ENCODE assay signal across 24 cellular contexts in the genomic region with DNA sequence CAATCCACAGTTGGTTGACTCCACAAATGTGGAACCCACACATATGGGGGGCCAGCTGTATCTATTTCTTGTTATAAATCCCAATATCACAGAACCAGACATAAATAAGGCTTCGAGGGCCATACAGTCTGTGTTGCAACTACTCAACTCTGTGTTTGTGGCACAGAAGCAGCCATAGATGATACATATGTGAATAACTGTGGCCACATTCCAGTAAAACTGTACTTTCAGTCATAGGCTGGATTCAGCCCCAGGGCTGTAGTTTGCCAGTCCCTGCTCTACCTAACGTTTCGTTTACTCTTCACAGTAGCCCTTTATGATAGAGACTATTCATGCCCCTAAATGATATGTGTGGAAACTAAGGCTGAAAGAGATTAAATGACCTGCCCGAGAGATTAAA. TPM values are rescaled to one million over a fixed set of nuclear protein-coding genes. Genes with fewer than 3 reads are reported as not detected.
A peak's percentile ranks its signal among the peaks of the same experiment; 100 is the strongest.
DNase-seq lines count a peak whose midpoint lies in the region; ATAC-seq, FAIRE-seq and TF ChIP-seq lines count a peak whose summit lies in the region.
"Had no signal": no experiment of that assay in that cellular context is flagged by ENCODE, and none has a peak within 500 bp of the region (broad histone marks: within the 10 kb centered on the region; RNA-seq: fewer than 3 reads in every experiment).

No MANE protein-coding gene starts in this region.

- no peak for TF ChIP-seq CTCF in HepG2 (CRISPR knock-in tag; IDR thresholded peaks at IDR 0.05)
- no peak for TF ChIP-seq CTCF in right lobe of liver (IDR thresholded peaks at IDR 0.05)
- TF ChIP-seq CTCF in PC-3 (conservative IDR thresholded peaks at IDR 0.05; ENCODE audit: low read depth, low read length), result no peak

- H3K4me2 ChIP-seq in HepG2 (ENCODE audit: low read depth, low read length), result peak overlapping the region; percentile 38; the same call in 1 of the 2 replicates
- no peak overlapping the region for H3K4me2 ChIP-seq in PC-3 (ENCODE audit: low read length)

- CTCF ChIA-PET in HepG2 (lab: Yijun Ruan, JAX; ENCODE audit: low intra/inter-chr PET ratio, low total read pairs), result no interaction called here
- CTCF ChIA-PET in PC-3 (lab: Charles Lee), result no interaction called here

- no peak for FAIRE-seq in HepG2 (lab: Jason Lieb, UNC)
- FAIRE-seq: A204.1, H54, RCC 7860 had no signal

- POLR2A ChIA-PET in HepG2 (lab: Yijun Ruan, JAX), result no interaction called here
- POLR2A ChIA-PET in PC-3 (lab: Charles Lee; ENCODE audit: unreplicated experiment), result no interaction called here

- DNase-seq in HepG2 (ENCODE audit: low spot score) (no peak), right lobe of liver (no peak), PC-3 (peak; percentile 40), NCI-H1105 (lab: John Stamatoyannopoulos, UW) (no peak)
- DNase-seq in stimulated activated effector memory CD8-positive, alpha-beta T cell treated with anti-CD3 and anti-CD28 coated beads, Interleukin-12 subunit alpha, Interleukin-12 subunit beta, amount 100 ng/mL, for 72 hours (ENCODE audit: low spot score in 2 of 2), result no peak
- DNase-seq in central memory CD4-positive, alpha-beta T cell, result no peak
- DNase-seq: CD8-positive, alpha-beta memory T cell; KBM-7; MM.1S; NCI-H1048; NCI-H1436 treated with DMSO at 0.1 percent for 48 hours; NCI-H2029 treated with DMSO at 0.1 percent for 48 hours; NCI-H226; NCI-H510A treated with DMSO at 0.1 percent for 48 hours; NCI-H774 had no signal

- H3K9me3 ChIP-seq in HepG2 (ENCODE audit: low read length) (no peaks in the 10 kb centered on the region), right lobe of liver (no peaks in the 10 kb centered on the region), PC-3 (ENCODE audit: low read length) (no peaks in the 10 kb centered on the region)

- no peaks in the 10 kb centered on the region for H3K36me3 ChIP-seq in HepG2 (replicated peaks in 1 of 2; ENCODE audit: control insufficient read depth in 1 of 2, insufficient read depth in 2 of 2, low read length in 2 of 2)
- H3K36me3 ChIP-seq in right lobe of liver, result no peaks in the 10 kb centered on the region
- H3K36me3 ChIP-seq in PC-3 (ENCODE audit: low read depth, low read length), result no peaks in the 10 kb centered on the region
- H3K36me3 ChIP-seq: SJSA1 had no signal

- no peaks in the 10 kb centered on the region for H3K9me3 Mint-ChIP-seq in stimulated activated effector memory CD8-positive, alpha-beta T cell treated with anti-CD3 and anti-CD28 coated beads, Interleukin-12 subunit alpha, Interleukin-12 subunit beta, amount 100 ng/mL, for 72 hours

- BruUV-seq in HepG2 (replicated peaks; lab: Mats Ljungman, UMichigan), result no TSS peak
- BruUV-seq in PC-3 (replicated peaks; lab: Mats Ljungman, UMichigan), result no TSS peak

- 10% methylated on average over 4 of the region's 4 CpGs for WGBS in HepG2 (ENCODE audit: low lambda C conversion rate)
- 71% methylated on average over 4 of the region's 4 CpGs for WGBS in right lobe of liver (ENCODE audit: insufficient coverage, low coverage, low lambda C conversion rate, missing lambda C conversion rate)

- H3K36me3 Mint-ChIP-seq in stimulated activated effector memory CD8-positive, alpha-beta T cell treated with anti-CD3 and anti-CD28 coated beads, Interleukin-12 subunit alpha, Interleukin-12 subunit beta, amount 100 ng/mL, for 72 hours, result no peaks in the 10 kb centered on the region
- H3K36me3 Mint-ChIP-seq: CD8-positive, alpha-beta memory T cell had no signal

- no peak overlapping the region for H3K27ac Mint-ChIP-seq in stimulated activated effector memory CD8-positive, alpha-beta T cell treated with anti-CD3 and anti-CD28 coated beads, Interleukin-12 subunit alpha, Interleukin-12 subunit beta, amount 100 ng/mL, for 72 hours

- H3K27ac ChIP-seq in HepG2 (ENCODE audit: extremely low read length, insufficient read depth, low read length) (no peak overlapping the region), right lobe of liver (no peak overlapping the region), PC-3 (ENCODE audit: low read length) (no peak overlapping the region)
- H3K27ac ChIP-seq: C4-2B, SJSA1 had no signal

- in situ Hi-C loops in HepG2 (cut with HindIII; ENCODE audit: extremely low pct_ligation_motif_present, low pct_unique_long_range_greater_than_20kb), result no loop called here

- no peaks in the 10 kb centered on the region for H3F3A ChIP-seq in PC-3 (ENCODE audit: low read length, unreplicated experiment)

- no peak for TF ChIP-seq POLR2A in HepG2 (IDR thresholded peaks at IDR 0.05; ENCODE audit: insufficient read depth in 1 of 2, low read depth in 2 of 2, low read length in 2 of 2)
- TF ChIP-seq POLR2A in right lobe of liver (IDR thresholded peaks at IDR 0.05), result no peak

- H3K4me3 ChIP-seq in HepG2 (replicated peaks in 1 of 3; ENCODE audit: insufficient read depth in 1 of 3, low read depth in 2 of 3, low read length in 3 of 3) (no peak overlapping the region), right lobe of liver (no peak overlapping the region), PC-3 (ENCODE audit: low read length) (no peak overlapping the region)
- H3K4me3 ChIP-seq: SJSA1 had no signal

- H3K4me1 ChIP-seq in HepG2 (ENCODE audit: insufficient read depth, low read length), result peaks cover 20% of the 10 kb centered on the region
- no peaks in the 10 kb centered on the region for H3K4me1 ChIP-seq in right lobe of liver
- no peaks in the 10 kb centered on the region; the same call in 1 of the 2 replicates for H3K4me1 ChIP-seq in PC-3 (ENCODE audit: insufficient read depth, low read length)

- no peak overlapping the region for H3K4me3 Mint-ChIP-seq in stimulated activated effector memory CD8-positive, alpha-beta T cell treated with anti-CD3 and anti-CD28 coated beads, Interleukin-12 subunit alpha, Interleukin-12 subunit beta, amount 100 ng/mL, for 72 hours
- H3K4me3 Mint-ChIP-seq: CD8-positive, alpha-beta memory T cell had no signal

- no peaks in the 10 kb centered on the region for H3K9me2 ChIP-seq in PC-3 (replicated peaks; ENCODE audit: low read length)

- no peak overlapping the region for H3K9ac ChIP-seq in HepG2 (ENCODE audit: insufficient read depth, low read depth, low read length)
- H3K9ac ChIP-seq in PC-3 (ENCODE audit: low read length), result no peak overlapping the region

- H3K4me1 Mint-ChIP-seq in stimulated activated effector memory CD8-positive, alpha-beta T cell treated with anti-CD3 and anti-CD28 coated beads, Interleukin-12 subunit alpha, Interleukin-12 subunit beta, amount 100 ng/mL, for 72 hours, result peaks cover 12% of the 10 kb centered on the region

- no peak for TF ChIP-seq RAD21 in HepG2 (CRISPR knock-in tag; IDR thresholded peaks at IDR 0.05)

- intact Hi-C loops in HepG2 (cut with micrococcal nuclease; ENCODE audit: unreplicated experiment), result no loop called here
- intact Hi-C loops in right lobe of liver (cut with DNase I), result no loop called here
- intact Hi-C loops in PC-3 (cut with micrococcal nuclease), result no loop called here

- H4K20me1 ChIP-seq in HepG2 (ENCODE audit: insufficient read depth, low read length) (no peaks in the 10 kb centered on the region), PC-3 (ENCODE audit: low read length) (no peaks in the 10 kb centered on the region)

- H3K27me3 ChIP-seq in HepG2 (ENCODE audit: control insufficient read depth in 1 of 2, insufficient read depth in 2 of 2, low read length in 2 of 2) (peaks cover 3 to 11% of the 10 kb centered on the region in 2 experiments; a peak in 3 of 5 replicates), right lobe of liver (no peaks in the 10 kb centered on the region), PC-3 (ENCODE audit: low read length) (no peaks in the 10 kb centered on the region)
- H3K27me3 ChIP-seq: SJSA1 had no signal

- TF ChIP-seq EP300 in HepG2 (IDR thresholded peaks at IDR 0.05; ENCODE audit: low read depth in 2 of 2, low read length in 2 of 2) (no peak), HepG2 (CRISPR knock-in tag; IDR thresholded peaks at IDR 0.05; ENCODE audit: borderline replicate concordance) (no peak)

- no peak; the same call in 2 of the 3 replicates for ATAC-seq in HepG2
- ATAC-seq in right lobe of liver, result no peak
- ATAC-seq in PC-3, result no peak
- peak; percentile 52 for ATAC-seq in esophagus mucosa
- ATAC-seq in stimulated activated effector memory CD8-positive, alpha-beta T cell treated with anti-CD3 and anti-CD28 coated beads, Interleukin-12 subunit alpha, Interleukin-12 subunit beta, amount 100 ng/mL, for 72 hours, result peak; percentile 52
- no peak for ATAC-seq in GM18519 (IDR thresholded peaks at IDR 0.05; ENCODE audit: low FRiP score, unreplicated experiment)
- ATAC-seq: Right ventricle myocardium inferior had no signal

- no peak overlapping the region for H2AFZ ChIP-seq in HepG2 (ENCODE audit: low read length)
- no peak overlapping the region; the same call in 1 of the 2 replicates for H2AFZ ChIP-seq in PC-3 (ENCODE audit: low read length)

- no peaks in the 10 kb centered on the region for H3K79me2 ChIP-seq in HepG2 (ENCODE audit: insufficient read depth, low read length)
- no peaks in the 10 kb centered on the region for H3K79me2 ChIP-seq in PC-3 (ENCODE audit: low read length)

TF ChIP-seq in HepG2, 621 proteins besides CTCF, POLR2A, EP300 and RAD21 (continues in another document):
- no peak for TF ChIP-seq TCF7 (IDR thresholded peaks at IDR 0.05; ENCODE audit: low read depth)
- no peak for TF ChIP-seq AKAP8 (CRISPR knock-in tag; IDR thresholded peaks at IDR 0.05)

RNA-seq across cellular contexts. Expression of gene FHAD1, which starts 48.7 kb away (rescaled TPM):
- total RNA-seq in HepG2 (2016; rRNA removed; fragmentation: Illumina TruSeq; extraction: Trizol) (not detected in 2 replicates), right lobe of liver (under 1 TPM in 3 of 6 experiments, not detected in 3; 0.06 to 0.53 (median 0.12) TPM), PC-3 (2014; rRNA removed) (0.95 and 1.4 TPM in 2 replicates), esophagus mucosa (0.32 TPM)
- total RNA-seq in HepG2 (2016; cell fraction: cytosol; rRNA removed; fragmentation: Illumina TruSeq; extraction: Trizol; ENCODE audit: low read depth), result not detected in 2 replicates
- total RNA-seq in HepG2 (2016; cell fraction: insoluble cytoplasmic fraction; rRNA removed; fragmentation: Illumina TruSeq; extraction: Trizol), result not detected in 2 replicates
- total RNA-seq in HepG2 (2016; cell fraction: membrane; rRNA removed; fragmentation: Illumina TruSeq; extraction: Trizol), result not detected in 2 replicates
- not detected in 2 replicates for total RNA-seq in HepG2 (2016; cell fraction: nucleus; rRNA removed; fragmentation: Illumina TruSeq; extraction: Trizol)
- not detected in 2 replicates for polyA plus RNA-seq in HepG2 (2011; rRNA removed)
- 0.01 and 0.03 TPM in 2 replicates for polyA plus RNA-seq in HepG2 (2011; cell fraction: cytosol; rRNA removed)
- polyA plus RNA-seq in HepG2 (2011; cell fraction: nucleus; rRNA removed), result 0.03 and 0.08 TPM in 2 replicates
- polyA plus RNA-seq in HepG2 (2012), result 0.08 and 0.11 TPM in 2 replicates
- not detected in 2 replicates for polyA plus RNA-seq in HepG2 (2016; cell fraction: cytosol; fragmentation: Illumina TruSeq; extraction: Trizol; ENCODE audit: low read depth)
- not detected in 2 replicates for polyA plus RNA-seq in HepG2 (2016; cell fraction: insoluble cytoplasmic fraction; fragmentation: Illumina TruSeq; extraction: Trizol; ENCODE audit: low read depth)
- polyA plus RNA-seq in HepG2 (2016; cell fraction: membrane; fragmentation: Illumina TruSeq; extraction: Trizol; ENCODE audit: low read depth), result not detected in 2 replicates
- polyA plus RNA-seq in HepG2 (2016; cell fraction: nucleus; fragmentation: Illumina TruSeq; extraction: Trizol; ENCODE audit: insufficient read depth, low read depth), result 0.27 TPM in 1 of 2 replicates, not detected in the other
- 0.04 and 0.80 TPM in 2 replicates for polyA minus RNA-seq in HepG2 (2011; rRNA and poly(A)+ RNA removed; ENCODE audit: low replicate concordance)
- polyA minus RNA-seq in HepG2 (2011; cell fraction: cytosol; rRNA and poly(A)+ RNA removed), result not detected in 2 replicates
- not detected in 2 replicates for polyA minus RNA-seq in HepG2 (2011; cell fraction: nucleus; rRNA and poly(A)+ RNA removed)
- total RNA-seq: CD8-positive, alpha-beta memory T cell; OCI-LY7; Right ventricle myocardium inferior had no signal
- polyA plus RNA-seq: CD8-positive, alpha-beta memory T cell had no signal

Comparison
In these comparisons a context has a peak if more than half of its experiments do, and no peak if none do; other contexts are left out.
1. ATAC-seq: peak in esophagus mucosa (single experiment) and stimulated activated effector memory CD8-positive, alpha-beta T cell treated with anti-CD3 and anti-CD28 coated beads, Interleukin-12 subunit alpha, Interleukin-12 subunit beta, amount 100 ng/mL, for 72 hours (single experiment); none in HepG2 (single experiment), right lobe of liver (0 of 4), PC-3 (single experiment) and GM18519 (single experiment).